10 cellular contexts compared by ENCODE assay signal in genomic region chr18:11982981-11983380, GRCh38. TPM values are rescaled to one million over a fixed set of nuclear protein-coding genes. Genes with fewer than 3 reads are reported as not detected.
A peak's percentile ranks its signal among the peaks of the same experiment; 100 is the strongest.
DNase-seq lines count a peak whose midpoint lies in the region; ATAC-seq, FAIRE-seq and TF ChIP-seq lines count a peak whose summit lies in the region.
"Had no signal": no experiment of that assay in that cellular context is flagged by ENCODE, and none has a peak within 500 bp of the region (broad histone marks: within the 10 kb centered on the region; RNA-seq: fewer than 3 reads in every experiment).

No MANE protein-coding gene starts in this region.

- no peak for TF ChIP-seq RAD21 in liver (IDR thresholded peaks at IDR 0.05)

- H3K4me1 ChIP-seq in liver (ENCODE audit: control insufficient read depth in 4 of 4, insufficient read depth in 4 of 4, low read length in 3 of 4) (peaks cover 7 to 35% (median 17%) of the 10 kb centered on the region in 4 donors), vagina (peaks cover 50% of the 10 kb centered on the region)

- H3K4me3 ChIP-seq in liver (ENCODE audit: low read depth in 1 of 3, low read length in 3 of 3) = peak overlapping the region; percentile 8 to 96 (median 25)
- peak overlapping the region; percentile 91 for H3K4me3 ChIP-seq in vagina

- no peak overlapping the region for H3K27ac ChIP-seq in liver (ENCODE audit: low read depth in 1 of 2, low read length in 2 of 2)
- peak overlapping the region; percentile 97 for H3K27ac ChIP-seq in vagina
- no peak overlapping the region for H3K27ac ChIP-seq in RWPE1

- no peaks in the 10 kb centered on the region for H3K27me3 Mint-ChIP-seq in stimulated activated naive CD8-positive, alpha-beta T cell treated with anti-CD3 and anti-CD28 coated beads, Interleukin-15, Interleukin-2, amounts not matched to agents 100 ng/mL and 50 ng/mL, for 24 hours
- no peaks in the 10 kb centered on the region for H3K27me3 Mint-ChIP-seq in activated naive CD8-positive, alpha-beta T cell treated with anti-CD3 and anti-CD28 coated beads for 36 hours

- DNase-seq in stimulated activated naive CD8-positive, alpha-beta T cell treated with anti-CD3 and anti-CD28 coated beads, Interleukin-15, Interleukin-2, amounts not matched to agents 100 U/mL and 50 U/mL, for 24 hours = no peak
- DNase-seq in activated naive CD8-positive, alpha-beta T cell treated with anti-CD3 and anti-CD28 coated beads for 36 hours = no peak
- DNase-seq in vagina (ENCODE audit: extremely low spot score in 2 of 2) = no peak
- no peak for DNase-seq in GM19239 (ENCODE audit: insufficient read length, low spot score)
- DNase-seq in SKM-1 treated with dmso at 0.1 percent for 144 hours (lab: John Stamatoyannopoulos, UW; ENCODE audit: unreplicated experiment) = no peak
- DNase-seq in RWPE1 (ENCODE audit: low spot score) = no peak
- DNase-seq: foreskin fibroblast, NCI-H510A had no signal

- no peak for TF ChIP-seq CTCF in liver (IDR thresholded peaks at IDR 0.05; ENCODE audit: low read depth, low read length, missing input control)
- TF ChIP-seq CTCF in vagina (IDR thresholded peaks at IDR 0.05) = no peak
- TF ChIP-seq CTCF in RWPE1 (conservative IDR thresholded peaks at IDR 0.05; ENCODE audit: low read depth) = no peak

- no peak overlapping the region for H3K27ac Mint-ChIP-seq in stimulated activated naive CD8-positive, alpha-beta T cell treated with anti-CD3 and anti-CD28 coated beads, Interleukin-15, Interleukin-2, amounts not matched to agents 100 ng/mL and 50 ng/mL, for 24 hours
- no peak overlapping the region for H3K27ac Mint-ChIP-seq in activated naive CD8-positive, alpha-beta T cell treated with anti-CD3 and anti-CD28 coated beads for 36 hours

- no peak for ATAC-seq in stimulated activated naive CD8-positive, alpha-beta T cell treated with anti-CD3 and anti-CD28 coated beads, Interleukin-15, Interleukin-2, amounts not matched to agents 100 U/mL and 50 U/mL, for 24 hours

- peak overlapping the region; percentile 89 for H3K4me3 Mint-ChIP-seq in stimulated activated naive CD8-positive, alpha-beta T cell treated with anti-CD3 and anti-CD28 coated beads, Interleukin-15, Interleukin-2, amounts not matched to agents 100 ng/mL and 50 ng/mL, for 24 hours
- peak overlapping the region; percentile 14 for H3K4me3 Mint-ChIP-seq in activated naive CD8-positive, alpha-beta T cell treated with anti-CD3 and anti-CD28 coated beads for 36 hours

- H3K9me3 ChIP-seq in liver (ENCODE audit: control insufficient read depth in 4 of 4, low read length in 3 of 4) = no peaks in the 10 kb centered on the region
- H3K9me3 ChIP-seq in vagina = no peaks in the 10 kb centered on the region

- H3K36me3 Mint-ChIP-seq in stimulated activated naive CD8-positive, alpha-beta T cell treated with anti-CD3 and anti-CD28 coated beads, Interleukin-15, Interleukin-2, amounts not matched to agents 100 ng/mL and 50 ng/mL, for 24 hours (ENCODE audit: low read depth) = no peaks in the 10 kb centered on the region
- no peaks in the 10 kb centered on the region for H3K36me3 Mint-ChIP-seq in activated naive CD8-positive, alpha-beta T cell treated with anti-CD3 and anti-CD28 coated beads for 36 hours

- peak overlapping the region in 1 of 2 donors; percentile 10 for H3K9ac ChIP-seq in liver (ENCODE audit: low read depth in 1 of 2, low read length in 2 of 2)

- H3K27me3 ChIP-seq in liver (ENCODE audit: control insufficient read depth in 4 of 4, insufficient read depth in 4 of 4, low read length in 3 of 4) (no peaks in the 10 kb centered on the region), vagina (no peaks in the 10 kb centered on the region)

- intact Hi-C loops in vagina (cut with DNase I) = loop anchor here (5.0 kb wide), 1 partner anchor 36 kb away; no protein-coding TSS in a partner anchor

- CTCF ChIA-PET in RWPE1 (lab: Yijun Ruan, JAX) = interaction anchor here (0.6 to 1.6 kb wide), 3 partner anchors 13 to 46 kb away, joined by 3 to 7 read pairs (median 4); no protein-coding TSS in a partner anchor

- H3K4me1 Mint-ChIP-seq in stimulated activated naive CD8-positive, alpha-beta T cell treated with anti-CD3 and anti-CD28 coated beads, Interleukin-15, Interleukin-2, amounts not matched to agents 100 ng/mL and 50 ng/mL, for 24 hours (ENCODE audit: low read depth) = peaks cover 25% of the 10 kb centered on the region
- H3K4me1 Mint-ChIP-seq in activated naive CD8-positive, alpha-beta T cell treated with anti-CD3 and anti-CD28 coated beads for 36 hours = peaks cover 20% of the 10 kb centered on the region

- no peaks in the 10 kb centered on the region for H3K36me3 ChIP-seq in liver (ENCODE audit: control insufficient read depth in 4 of 4, insufficient read depth in 3 of 4, low read depth in 1 of 4, low read length in 3 of 4)
- H3K36me3 ChIP-seq in vagina = no peaks in the 10 kb centered on the region

- POLR2A ChIA-PET in RWPE1 (lab: Yijun Ruan, JAX; ENCODE audit: low non-redundant PET) = no interaction called here

- no peaks in the 10 kb centered on the region for H3K9me3 Mint-ChIP-seq in stimulated activated naive CD8-positive, alpha-beta T cell treated with anti-CD3 and anti-CD28 coated beads, Interleukin-15, Interleukin-2, amounts not matched to agents 100 ng/mL and 50 ng/mL, for 24 hours
- H3K9me3 Mint-ChIP-seq in activated naive CD8-positive, alpha-beta T cell treated with anti-CD3 and anti-CD28 coated beads for 36 hours = no peaks in the 10 kb centered on the region

- no peak for FAIRE-seq in GM19239 (lab: Jason Lieb, UNC)

- TF ChIP-seq POLR2A in vagina (IDR thresholded peaks at IDR 0.05) = no peak

- WGBS in liver = 67% methylated on average over 4 of the region's 4 CpGs

TF ChIP-seq in liver, 16 proteins besides CTCF, POLR2A, EP300 and RAD21:
- no peak for TF ChIP-seq HNF4G (IDR thresholded peaks at IDR 0.05)
- no peak for TF ChIP-seq NR2F2 (IDR thresholded peaks at IDR 0.05)
- TF ChIP-seq ZBTB33 (IDR thresholded peaks at IDR 0.05) = no peak
- TF ChIP-seq GABPA (IDR thresholded peaks at IDR 0.05 in 1 of 2, conservative IDR thresholded peaks at IDR 0.05 in 1 of 2) = no peak
- TF ChIP-seq JUND (IDR thresholded peaks at IDR 0.05) = no peak
- TF ChIP-seq, protein P1, sequence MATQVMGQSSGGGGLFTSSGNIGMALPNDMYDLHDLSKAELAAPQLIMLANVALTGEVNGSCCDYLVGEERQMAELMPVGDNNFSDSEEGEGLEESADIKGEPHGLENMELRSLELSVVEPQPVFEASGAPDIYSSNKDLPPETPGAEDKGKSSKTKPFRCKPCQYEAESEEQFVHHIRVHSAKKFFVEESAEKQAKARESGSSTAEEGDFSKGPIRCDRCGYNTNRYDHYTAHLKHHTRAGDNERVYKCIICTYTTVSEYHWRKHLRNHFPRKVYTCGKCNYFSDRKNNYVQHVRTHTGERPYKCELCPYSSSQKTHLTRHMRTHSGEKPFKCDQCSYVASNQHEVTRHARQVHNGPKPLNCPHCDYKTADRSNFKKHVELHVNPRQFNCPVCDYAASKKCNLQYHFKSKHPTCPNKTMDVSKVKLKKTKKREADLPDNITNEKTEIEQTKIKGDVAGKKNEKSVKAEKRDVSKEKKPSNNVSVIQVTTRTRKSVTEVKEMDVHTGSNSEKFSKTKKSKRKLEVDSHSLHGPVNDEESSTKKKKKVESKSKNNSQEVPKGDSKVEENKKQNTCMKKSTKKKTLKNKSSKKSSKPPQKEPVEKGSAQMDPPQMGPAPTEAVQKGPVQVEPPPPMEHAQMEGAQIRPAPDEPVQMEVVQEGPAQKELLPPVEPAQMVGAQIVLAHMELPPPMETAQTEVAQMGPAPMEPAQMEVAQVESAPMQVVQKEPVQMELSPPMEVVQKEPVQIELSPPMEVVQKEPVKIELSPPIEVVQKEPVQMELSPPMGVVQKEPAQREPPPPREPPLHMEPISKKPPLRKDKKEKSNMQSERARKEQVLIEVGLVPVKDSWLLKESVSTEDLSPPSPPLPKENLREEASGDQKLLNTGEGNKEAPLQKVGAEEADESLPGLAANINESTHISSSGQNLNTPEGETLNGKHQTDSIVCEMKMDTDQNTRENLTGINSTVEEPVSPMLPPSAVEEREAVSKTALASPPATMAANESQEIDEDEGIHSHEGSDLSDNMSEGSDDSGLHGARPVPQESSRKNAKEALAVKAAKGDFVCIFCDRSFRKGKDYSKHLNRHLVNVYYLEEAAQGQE (IDR thresholded peaks at IDR 0.05) = no peak
- TF ChIP-seq TAF1 (conservative IDR thresholded peaks at IDR 0.05) = no peak
- TF ChIP-seq EGR1 (IDR thresholded peaks at IDR 0.05; ENCODE audit: low read depth in 2 of 2) = no peak
- TF ChIP-seq YY1 (IDR thresholded peaks at IDR 0.05) = no peak
- TF ChIP-seq FOXA1 (IDR thresholded peaks at IDR 0.05) = no peak
- no peak for TF ChIP-seq HNF4A (conservative IDR thresholded peaks at IDR 0.05)
- TF ChIP-seq FOXA2 (IDR thresholded peaks at IDR 0.05) = no peak
- TF ChIP-seq, protein P2, sequence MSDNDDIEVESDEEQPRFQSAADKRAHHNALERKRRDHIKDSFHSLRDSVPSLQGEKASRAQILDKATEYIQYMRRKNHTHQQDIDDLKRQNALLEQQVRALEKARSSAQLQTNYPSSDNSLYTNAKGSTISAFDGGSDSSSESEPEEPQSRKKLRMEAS (IDR thresholded peaks at IDR 0.05) = no peak
- TF ChIP-seq, protein P3, sequence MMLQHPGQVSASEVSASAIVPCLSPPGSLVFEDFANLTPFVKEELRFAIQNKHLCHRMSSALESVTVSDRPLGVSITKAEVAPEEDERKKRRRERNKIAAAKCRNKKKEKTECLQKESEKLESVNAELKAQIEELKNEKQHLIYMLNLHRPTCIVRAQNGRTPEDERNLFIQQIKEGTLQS (IDR thresholded peaks at IDR 0.05) = no peak
- no peak for TF ChIP-seq RXRA (IDR thresholded peaks at IDR 0.05)
- no peak for TF ChIP-seq SP1 (IDR thresholded peaks at IDR 0.05)
TF ChIP-seq in liver: peak in this region for 0.

RNA-seq across cellular contexts. Expression of gene IMPA2, which starts 1.7 kb away (rescaled TPM):
- 10 to 100 TPM; 16.0 to 17.2 TPM for total RNA-seq in activated naive CD8-positive, alpha-beta T cell treated with anti-CD3 and anti-CD28 coated beads for 36 hours
- total RNA-seq in liver (10 to 100 TPM; 27.5 to 55.8 TPM), vagina (128 TPM)
- polyA plus RNA-seq in liver = 10 to 100 TPM; 40.7 to 55.7 TPM
